Comparison of ENCODE assay signal across 2 cellular contexts in the genomic region with DNA sequence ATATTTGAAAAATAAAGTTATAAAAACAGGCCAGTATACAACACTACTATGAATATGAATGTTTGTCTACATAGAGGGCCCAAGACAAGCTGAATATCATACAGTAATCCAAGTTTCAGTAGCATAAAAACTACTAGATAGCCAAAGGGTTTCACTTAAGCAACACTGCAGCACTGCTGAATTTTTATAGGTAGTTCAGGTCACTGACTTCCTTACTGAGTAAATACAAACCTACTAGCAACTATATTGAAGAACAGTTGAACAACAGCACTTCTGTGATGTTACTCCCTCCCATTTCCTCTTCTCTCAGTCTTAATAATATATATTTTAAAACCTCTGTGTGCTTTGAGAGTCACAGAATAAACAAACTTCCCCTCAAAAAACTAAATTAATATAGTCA.
A peak's percentile ranks its signal among the peaks of the same experiment; 100 is the strongest.
TF ChIP-seq lines count a peak whose summit lies in the region.

No MANE protein-coding gene starts in this region.

TF ChIP-seq in liver, 16 proteins besides CTCF, POLR2A, EP300 and RAD21:
- TF ChIP-seq, protein P1, sequence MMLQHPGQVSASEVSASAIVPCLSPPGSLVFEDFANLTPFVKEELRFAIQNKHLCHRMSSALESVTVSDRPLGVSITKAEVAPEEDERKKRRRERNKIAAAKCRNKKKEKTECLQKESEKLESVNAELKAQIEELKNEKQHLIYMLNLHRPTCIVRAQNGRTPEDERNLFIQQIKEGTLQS (IDR thresholded peaks at IDR 0.05): no peak
- no peak for TF ChIP-seq YY1 (IDR thresholded peaks at IDR 0.05)
- TF ChIP-seq EGR1 (IDR thresholded peaks at IDR 0.05; ENCODE audit: low read depth in 2 of 2): no peak
- no peak for TF ChIP-seq HNF4A (conservative IDR thresholded peaks at IDR 0.05)
- no peak for TF ChIP-seq SP1 (IDR thresholded peaks at IDR 0.05)
- TF ChIP-seq, protein P2, sequence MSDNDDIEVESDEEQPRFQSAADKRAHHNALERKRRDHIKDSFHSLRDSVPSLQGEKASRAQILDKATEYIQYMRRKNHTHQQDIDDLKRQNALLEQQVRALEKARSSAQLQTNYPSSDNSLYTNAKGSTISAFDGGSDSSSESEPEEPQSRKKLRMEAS (IDR thresholded peaks at IDR 0.05): no peak
- TF ChIP-seq FOXA2 (IDR thresholded peaks at IDR 0.05): peak; percentile 23
- peak; percentile 28 to 40 for TF ChIP-seq RXRA (IDR thresholded peaks at IDR 0.05)
- no peak for TF ChIP-seq GABPA (IDR thresholded peaks at IDR 0.05 in 1 of 2, conservative IDR thresholded peaks at IDR 0.05 in 1 of 2)
- TF ChIP-seq, protein P3, sequence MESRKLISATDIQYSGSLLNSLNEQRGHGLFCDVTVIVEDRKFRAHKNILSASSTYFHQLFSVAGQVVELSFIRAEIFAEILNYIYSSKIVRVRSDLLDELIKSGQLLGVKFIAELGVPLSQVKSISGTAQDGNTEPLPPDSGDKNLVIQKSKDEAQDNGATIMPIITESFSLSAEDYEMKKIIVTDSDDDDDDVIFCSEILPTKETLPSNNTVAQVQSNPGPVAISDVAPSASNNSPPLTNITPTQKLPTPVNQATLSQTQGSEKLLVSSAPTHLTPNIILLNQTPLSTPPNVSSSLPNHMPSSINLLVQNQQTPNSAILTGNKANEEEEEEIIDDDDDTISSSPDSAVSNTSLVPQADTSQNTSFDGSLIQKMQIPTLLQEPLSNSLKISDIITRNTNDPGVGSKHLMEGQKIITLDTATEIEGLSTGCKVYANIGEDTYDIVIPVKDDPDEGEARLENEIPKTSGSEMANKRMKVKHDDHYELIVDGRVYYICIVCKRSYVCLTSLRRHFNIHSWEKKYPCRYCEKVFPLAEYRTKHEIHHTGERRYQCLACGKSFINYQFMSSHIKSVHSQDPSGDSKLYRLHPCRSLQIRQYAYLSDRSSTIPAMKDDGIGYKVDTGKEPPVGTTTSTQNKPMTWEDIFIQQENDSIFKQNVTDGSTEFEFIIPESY (IDR thresholded peaks at IDR 0.05): no peak
- TF ChIP-seq TAF1 (conservative IDR thresholded peaks at IDR 0.05): no peak
- no peak for TF ChIP-seq JUND (IDR thresholded peaks at IDR 0.05)
- no peak for TF ChIP-seq FOXA1 (IDR thresholded peaks at IDR 0.05)
- TF ChIP-seq NR2F2 (IDR thresholded peaks at IDR 0.05): no peak
- no peak for TF ChIP-seq HNF4G (IDR thresholded peaks at IDR 0.05)
- TF ChIP-seq, protein P4, sequence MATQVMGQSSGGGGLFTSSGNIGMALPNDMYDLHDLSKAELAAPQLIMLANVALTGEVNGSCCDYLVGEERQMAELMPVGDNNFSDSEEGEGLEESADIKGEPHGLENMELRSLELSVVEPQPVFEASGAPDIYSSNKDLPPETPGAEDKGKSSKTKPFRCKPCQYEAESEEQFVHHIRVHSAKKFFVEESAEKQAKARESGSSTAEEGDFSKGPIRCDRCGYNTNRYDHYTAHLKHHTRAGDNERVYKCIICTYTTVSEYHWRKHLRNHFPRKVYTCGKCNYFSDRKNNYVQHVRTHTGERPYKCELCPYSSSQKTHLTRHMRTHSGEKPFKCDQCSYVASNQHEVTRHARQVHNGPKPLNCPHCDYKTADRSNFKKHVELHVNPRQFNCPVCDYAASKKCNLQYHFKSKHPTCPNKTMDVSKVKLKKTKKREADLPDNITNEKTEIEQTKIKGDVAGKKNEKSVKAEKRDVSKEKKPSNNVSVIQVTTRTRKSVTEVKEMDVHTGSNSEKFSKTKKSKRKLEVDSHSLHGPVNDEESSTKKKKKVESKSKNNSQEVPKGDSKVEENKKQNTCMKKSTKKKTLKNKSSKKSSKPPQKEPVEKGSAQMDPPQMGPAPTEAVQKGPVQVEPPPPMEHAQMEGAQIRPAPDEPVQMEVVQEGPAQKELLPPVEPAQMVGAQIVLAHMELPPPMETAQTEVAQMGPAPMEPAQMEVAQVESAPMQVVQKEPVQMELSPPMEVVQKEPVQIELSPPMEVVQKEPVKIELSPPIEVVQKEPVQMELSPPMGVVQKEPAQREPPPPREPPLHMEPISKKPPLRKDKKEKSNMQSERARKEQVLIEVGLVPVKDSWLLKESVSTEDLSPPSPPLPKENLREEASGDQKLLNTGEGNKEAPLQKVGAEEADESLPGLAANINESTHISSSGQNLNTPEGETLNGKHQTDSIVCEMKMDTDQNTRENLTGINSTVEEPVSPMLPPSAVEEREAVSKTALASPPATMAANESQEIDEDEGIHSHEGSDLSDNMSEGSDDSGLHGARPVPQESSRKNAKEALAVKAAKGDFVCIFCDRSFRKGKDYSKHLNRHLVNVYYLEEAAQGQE (IDR thresholded peaks at IDR 0.05): no peak

TF ChIP-seq in HepG2, 621 proteins besides CTCF, POLR2A, EP300 and RAD21 (continued from another document):
- TF ChIP-seq, protein P5, sequence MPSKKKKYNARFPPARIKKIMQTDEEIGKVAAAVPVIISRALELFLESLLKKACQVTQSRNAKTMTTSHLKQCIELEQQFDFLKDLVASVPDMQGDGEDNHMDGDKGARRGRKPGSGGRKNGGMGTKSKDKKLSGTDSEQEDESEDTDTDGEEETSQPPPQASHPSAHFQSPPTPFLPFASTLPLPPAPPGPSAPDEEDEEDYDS (CRISPR knock-in tag; IDR thresholded peaks at IDR 0.05): no peak
- TF ChIP-seq TOE1 (CRISPR knock-in tag; IDR thresholded peaks at IDR 0.05) (no peak), LCORL (IDR thresholded peaks at IDR 0.05) (no peak), LCORL (CRISPR knock-in tag; IDR thresholded peaks at IDR 0.05) (no peak), ZEB1 (IDR thresholded peaks at IDR 0.05; ENCODE audit: insufficient replicate concordance, low read depth) (no peak), MAFK (conservative IDR thresholded peaks at IDR 0.05 in 1 of 2, IDR thresholded peaks at IDR 0.05 in 1 of 2; ENCODE audit: low read length in 2 of 2) (no peak), FOXC1 (CRISPR knock-in tag; IDR thresholded peaks at IDR 0.05; ENCODE audit: borderline replicate concordance) (no peak)
- TF ChIP-seq, protein P6, sequence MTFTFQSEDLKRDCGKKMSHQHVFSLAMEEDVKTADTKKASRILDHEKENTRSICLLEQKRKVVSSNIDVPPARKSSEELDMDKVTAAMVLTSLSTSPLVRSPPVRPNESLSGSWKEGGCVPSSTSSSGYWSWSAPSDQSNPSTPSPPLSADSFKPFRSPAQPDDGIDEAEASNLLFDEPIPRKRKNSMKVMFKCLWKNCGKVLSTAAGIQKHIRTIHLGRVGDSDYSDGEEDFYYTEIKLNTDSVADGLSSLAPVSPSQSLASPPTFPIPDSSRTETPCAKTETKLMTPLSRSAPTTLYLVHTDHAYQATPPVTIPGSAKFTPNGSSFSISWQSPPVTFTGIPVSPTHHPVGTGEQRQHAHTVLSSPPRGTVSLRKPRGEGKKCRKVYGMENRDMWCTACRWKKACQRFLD (CRISPR knock-in tag; IDR thresholded peaks at IDR 0.05; ENCODE audit: borderline replicate concordance): no peak
- TF ChIP-seq, protein P7, sequence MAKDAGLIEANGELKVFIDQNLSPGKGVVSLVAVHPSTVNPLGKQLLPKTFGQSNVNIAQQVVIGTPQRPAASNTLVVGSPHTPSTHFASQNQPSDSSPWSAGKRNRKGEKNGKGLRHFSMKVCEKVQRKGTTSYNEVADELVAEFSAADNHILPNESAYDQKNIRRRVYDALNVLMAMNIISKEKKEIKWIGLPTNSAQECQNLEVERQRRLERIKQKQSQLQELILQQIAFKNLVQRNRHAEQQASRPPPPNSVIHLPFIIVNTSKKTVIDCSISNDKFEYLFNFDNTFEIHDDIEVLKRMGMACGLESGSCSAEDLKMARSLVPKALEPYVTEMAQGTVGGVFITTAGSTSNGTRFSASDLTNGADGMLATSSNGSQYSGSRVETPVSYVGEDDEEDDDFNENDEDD (CRISPR knock-in tag; IDR thresholded peaks at IDR 0.05; ENCODE audit: borderline replicate concordance): no peak
- TF ChIP-seq, protein P8, sequence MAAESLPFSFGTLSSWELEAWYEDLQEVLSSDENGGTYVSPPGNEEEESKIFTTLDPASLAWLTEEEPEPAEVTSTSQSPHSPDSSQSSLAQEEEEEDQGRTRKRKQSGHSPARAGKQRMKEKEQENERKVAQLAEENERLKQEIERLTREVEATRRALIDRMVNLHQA (CRISPR knock-in tag; IDR thresholded peaks at IDR 0.05): no peak
- TF ChIP-seq, protein P9, sequence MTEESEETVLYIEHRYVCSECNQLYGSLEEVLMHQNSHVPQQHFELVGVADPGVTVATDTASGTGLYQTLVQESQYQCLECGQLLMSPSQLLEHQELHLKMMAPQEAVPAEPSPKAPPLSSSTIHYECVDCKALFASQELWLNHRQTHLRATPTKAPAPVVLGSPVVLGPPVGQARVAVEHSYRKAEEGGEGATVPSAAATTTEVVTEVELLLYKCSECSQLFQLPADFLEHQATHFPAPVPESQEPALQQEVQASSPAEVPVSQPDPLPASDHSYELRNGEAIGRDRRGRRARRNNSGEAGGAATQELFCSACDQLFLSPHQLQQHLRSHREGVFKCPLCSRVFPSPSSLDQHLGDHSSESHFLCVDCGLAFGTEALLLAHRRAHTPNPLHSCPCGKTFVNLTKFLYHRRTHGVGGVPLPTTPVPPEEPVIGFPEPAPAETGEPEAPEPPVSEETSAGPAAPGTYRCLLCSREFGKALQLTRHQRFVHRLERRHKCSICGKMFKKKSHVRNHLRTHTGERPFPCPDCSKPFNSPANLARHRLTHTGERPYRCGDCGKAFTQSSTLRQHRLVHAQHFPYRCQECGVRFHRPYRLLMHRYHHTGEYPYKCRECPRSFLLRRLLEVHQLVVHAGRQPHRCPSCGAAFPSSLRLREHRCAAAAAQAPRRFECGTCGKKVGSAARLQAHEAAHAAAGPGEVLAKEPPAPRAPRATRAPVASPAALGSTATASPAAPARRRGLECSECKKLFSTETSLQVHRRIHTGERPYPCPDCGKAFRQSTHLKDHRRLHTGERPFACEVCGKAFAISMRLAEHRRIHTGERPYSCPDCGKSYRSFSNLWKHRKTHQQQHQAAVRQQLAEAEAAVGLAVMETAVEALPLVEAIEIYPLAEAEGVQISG (CRISPR knock-in tag; IDR thresholded peaks at IDR 0.05): no peak
